In the genomic region with DNA sequence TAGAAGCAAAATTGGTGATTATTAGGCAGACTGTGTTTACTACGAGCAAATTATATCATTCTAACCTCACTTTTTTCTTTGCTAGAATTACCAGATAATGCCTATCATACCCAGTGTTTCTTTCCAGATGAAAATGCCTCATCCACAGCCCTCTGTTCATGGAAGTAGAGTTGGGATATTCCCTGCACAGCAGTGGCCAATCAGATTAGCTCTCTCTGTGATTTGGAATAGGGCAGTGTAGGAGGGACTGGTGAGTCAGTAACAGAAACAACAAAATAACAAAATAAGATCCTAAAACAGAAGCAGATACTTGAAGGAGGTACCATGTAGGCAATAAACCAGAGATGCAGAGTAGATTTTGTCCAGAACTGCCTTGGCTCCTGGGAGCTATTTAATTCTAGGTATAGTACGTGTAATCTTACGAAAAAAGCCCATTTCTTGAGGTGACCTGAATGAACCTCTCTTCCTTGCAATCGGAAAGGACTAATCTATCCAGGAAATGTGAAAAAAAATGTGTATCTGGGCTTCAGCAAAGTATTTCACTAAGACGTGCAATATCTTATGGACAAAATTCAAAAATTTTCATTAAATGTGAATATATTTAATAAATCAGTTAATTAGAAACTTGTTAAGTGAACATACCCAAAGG, we compare ENCODE assay signal across 15 cellular contexts. TPM values are rescaled to one million over a fixed set of nuclear protein-coding genes. Genes with fewer than 3 reads are reported as not detected.
"Had no signal": no experiment of that assay in that cellular context is flagged by ENCODE, and none has a peak within 500 bp of the region (broad histone marks: within the 10 kb centered on the region; RNA-seq: fewer than 3 reads in every experiment).

No MANE protein-coding gene starts in this region.

- DNase-seq: activated CD4-positive, alpha-beta T cell treated with anti-CD3 and anti-CD28 coated beads, Interleukin-2, amount 10 ng/mL, durations not matched to agents 7 days and 5 days; activated CD4-positive, CD25-positive, alpha-beta regulatory T cell; activated CD8-positive, alpha-beta memory T cell treated with anti-CD3 and anti-CD28 coated beads, Interleukin-2, amount 50 U/mL, for 48 hours; activated naive CD8-positive, alpha-beta T cell treated with anti-CD3 and anti-CD28 coated beads for 36 hours; anterior cingulate cortex; effector memory CD4-positive, alpha-beta T cell; hippocampal formation; lower lobe of right lung; midbrain; stimulated activated CD4-positive, alpha-beta T cell treated with anti-CD3 and anti-CD28 coated beads, Interleukin-1b, Interleukin-23, amount 100 ng/mL, for 48 hours; stomach; T-helper 2 cell; testis; upper lobe of left lung had no signal

- H3K27ac ChIP-seq: epithelial cell of prostate, lower lobe of right lung, stomach, testis, upper lobe of left lung had no signal

- H3K27me3 ChIP-seq: stomach, testis, upper lobe of left lung had no signal

- ATAC-seq: lower lobe of right lung had no signal

- H3K9me3 ChIP-seq: lower lobe of right lung, stomach, testis, upper lobe of left lung had no signal

- H3K4me3 ChIP-seq: lower lobe of right lung, stomach, testis, upper lobe of left lung had no signal

- H3K36me3 ChIP-seq: lower lobe of right lung, stomach, upper lobe of left lung had no signal

- H3K4me1 ChIP-seq: lower lobe of right lung, testis had no signal

RNA-seq across cellular contexts. Expression of a gene that starts 18.4 kb away (rescaled TPM):
- total RNA-seq: activated CD4-positive, alpha-beta T cell treated with anti-CD3 and anti-CD28 coated beads, Interleukin-2, amount 10 ng/mL, durations not matched to agents 7 days and 5 days had no signal
